ENCODE assay signal across 1 cellular context in the genomic region with DNA sequence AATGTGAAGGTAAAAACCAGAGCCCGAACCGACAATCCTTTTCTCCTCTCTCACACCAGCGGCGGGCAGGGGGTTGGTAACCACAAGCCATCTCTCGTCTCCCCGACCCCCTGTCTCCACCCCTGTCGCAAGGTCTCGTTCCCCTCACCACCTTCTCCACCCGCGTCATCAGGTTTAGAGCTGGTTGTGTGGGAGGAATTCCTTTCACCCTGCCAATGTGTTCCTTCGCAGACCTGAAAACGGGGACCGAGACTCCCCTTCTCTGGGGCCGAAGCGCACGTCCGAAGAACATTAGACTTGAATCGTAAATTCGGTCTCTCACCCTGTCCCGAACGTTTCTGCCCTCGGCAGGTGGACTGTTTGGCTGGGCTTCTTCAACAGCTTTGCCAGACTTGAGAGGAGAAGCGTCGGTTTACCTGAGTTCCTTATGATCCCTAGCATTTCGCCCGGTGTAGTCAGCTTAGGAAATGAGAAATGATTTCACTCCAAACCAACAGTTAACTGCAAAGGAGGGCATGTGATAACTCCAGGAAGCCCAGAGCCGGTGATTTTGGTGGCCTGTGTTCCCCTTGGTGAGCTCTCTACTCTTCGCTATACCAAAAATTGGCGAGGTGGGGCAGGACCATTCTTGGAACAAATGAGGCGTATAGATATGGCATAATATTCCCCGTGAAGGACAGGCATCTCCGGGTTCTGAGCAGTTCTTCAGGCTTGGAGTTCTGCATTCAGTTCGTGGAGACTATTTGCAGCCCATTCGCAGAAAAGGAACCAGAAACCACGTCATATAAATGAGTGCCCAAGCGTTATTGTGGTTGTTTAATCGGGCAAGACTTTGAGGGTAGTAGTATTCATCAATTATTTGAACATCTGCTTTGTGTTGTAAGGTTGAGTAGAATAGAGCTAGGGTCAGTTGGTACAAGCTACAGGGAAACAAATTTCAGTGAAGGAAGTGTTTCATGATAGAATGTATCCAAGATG.
A peak's percentile ranks its signal among the peaks of the same experiment; 100 is the strongest.
TF ChIP-seq lines count a peak whose summit lies in the region.

No MANE protein-coding gene starts in this region.

TF ChIP-seq in GM23338, 12 proteins besides CTCF, POLR2A, EP300 and RAD21:
- peak; percentile 39 for TF ChIP-seq EZH2 (IDR thresholded peaks at IDR 0.05; ENCODE audit: low read depth, unreplicated experiment)
- no peak for TF ChIP-seq CREB1 (CRISPR knock-in tag; IDR thresholded peaks at IDR 0.05; ENCODE audit: low read depth)
- TF ChIP-seq NANOG (IDR thresholded peaks at IDR 0.05; ENCODE audit: borderline replicate concordance), result no peak
- TF ChIP-seq, protein P1, sequence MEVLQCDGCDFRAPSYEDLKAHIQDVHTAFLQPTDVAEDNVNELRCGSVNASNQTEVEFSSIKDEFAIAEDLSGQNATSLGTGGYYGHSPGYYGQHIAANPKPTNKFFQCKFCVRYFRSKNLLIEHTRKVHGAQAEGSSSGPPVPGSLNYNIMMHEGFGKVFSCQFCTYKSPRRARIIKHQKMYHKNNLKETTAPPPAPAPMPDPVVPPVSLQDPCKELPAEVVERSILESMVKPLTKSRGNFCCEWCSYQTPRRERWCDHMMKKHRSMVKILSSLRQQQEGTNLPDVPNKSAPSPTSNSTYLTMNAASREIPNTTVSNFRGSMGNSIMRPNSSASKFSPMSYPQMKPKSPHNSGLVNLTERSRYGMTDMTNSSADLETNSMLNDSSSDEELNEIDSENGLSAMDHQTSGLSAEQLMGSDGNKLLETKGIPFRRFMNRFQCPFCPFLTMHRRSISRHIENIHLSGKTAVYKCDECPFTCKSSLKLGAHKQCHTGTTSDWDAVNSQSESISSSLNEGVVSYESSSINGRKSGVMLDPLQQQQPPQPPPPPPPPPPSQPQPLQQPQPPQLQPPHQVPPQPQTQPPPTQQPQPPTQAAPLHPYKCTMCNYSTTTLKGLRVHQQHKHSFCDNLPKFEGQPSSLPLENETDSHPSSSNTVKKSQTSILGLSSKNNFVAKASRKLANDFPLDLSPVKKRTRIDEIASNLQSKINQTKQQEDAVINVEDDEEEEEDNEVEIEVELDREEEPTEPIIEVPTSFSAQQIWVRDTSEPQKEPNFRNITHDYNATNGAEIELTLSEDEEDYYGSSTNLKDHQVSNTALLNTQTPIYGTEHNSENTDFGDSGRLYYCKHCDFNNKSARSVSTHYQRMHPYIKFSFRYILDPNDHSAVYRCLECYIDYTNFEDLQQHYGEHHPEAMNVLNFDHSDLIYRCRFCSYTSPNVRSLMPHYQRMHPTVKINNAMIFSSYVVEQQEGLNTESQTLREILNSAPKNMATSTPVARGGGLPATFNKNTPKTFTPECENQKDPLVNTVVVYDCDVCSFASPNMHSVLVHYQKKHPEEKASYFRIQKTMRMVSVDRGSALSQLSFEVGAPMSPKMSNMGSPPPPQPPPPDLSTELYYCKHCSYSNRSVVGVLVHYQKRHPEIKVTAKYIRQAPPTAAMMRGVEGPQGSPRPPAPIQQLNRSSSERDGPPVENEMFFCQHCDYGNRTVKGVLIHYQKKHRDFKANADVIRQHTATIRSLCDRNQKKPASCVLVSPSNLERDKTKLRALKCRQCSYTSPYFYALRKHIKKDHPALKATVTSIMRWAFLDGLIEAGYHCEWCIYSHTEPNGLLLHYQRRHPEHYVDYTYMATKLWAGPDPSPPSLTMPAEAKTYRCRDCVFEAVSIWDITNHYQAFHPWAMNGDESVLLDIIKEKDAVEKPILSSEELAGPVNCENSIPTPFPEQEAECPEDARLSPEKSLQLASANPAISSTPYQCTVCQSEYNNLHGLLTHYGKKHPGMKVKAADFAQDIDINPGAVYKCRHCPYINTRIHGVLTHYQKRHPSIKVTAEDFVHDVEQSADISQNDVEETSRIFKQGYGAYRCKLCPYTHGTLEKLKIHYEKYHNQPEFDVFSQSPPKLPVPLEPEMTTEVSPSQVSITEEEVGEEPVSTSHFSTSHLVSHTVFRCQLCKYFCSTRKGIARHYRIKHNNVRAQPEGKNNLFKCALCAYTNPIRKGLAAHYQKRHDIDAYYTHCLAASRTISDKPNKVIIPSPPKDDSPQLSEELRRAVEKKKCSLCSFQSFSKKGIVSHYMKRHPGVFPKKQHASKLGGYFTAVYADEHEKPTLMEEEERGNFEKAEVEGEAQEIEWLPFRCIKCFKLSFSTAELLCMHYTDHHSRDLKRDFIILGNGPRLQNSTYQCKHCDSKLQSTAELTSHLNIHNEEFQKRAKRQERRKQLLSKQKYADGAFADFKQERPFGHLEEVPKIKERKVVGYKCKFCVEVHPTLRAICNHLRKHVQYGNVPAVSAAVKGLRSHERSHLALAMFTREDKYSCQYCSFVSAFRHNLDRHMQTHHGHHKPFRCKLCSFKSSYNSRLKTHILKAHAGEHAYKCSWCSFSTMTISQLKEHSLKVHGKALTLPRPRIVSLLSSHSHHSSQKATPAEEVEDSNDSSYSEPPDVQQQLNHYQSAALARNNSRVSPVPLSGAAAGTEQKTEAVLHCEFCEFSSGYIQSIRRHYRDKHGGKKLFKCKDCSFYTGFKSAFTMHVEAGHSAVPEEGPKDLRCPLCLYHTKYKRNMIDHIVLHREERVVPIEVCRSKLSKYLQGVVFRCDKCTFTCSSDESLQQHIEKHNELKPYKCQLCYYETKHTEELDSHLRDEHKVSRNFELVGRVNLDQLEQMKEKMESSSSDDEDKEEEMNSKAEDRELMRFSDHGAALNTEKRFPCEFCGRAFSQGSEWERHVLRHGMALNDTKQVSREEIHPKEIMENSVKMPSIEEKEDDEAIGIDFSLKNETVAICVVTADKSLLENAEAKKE (CRISPR knock-in tag; IDR thresholded peaks at IDR 0.05), result no peak
- TF ChIP-seq STAT1 (IDR thresholded peaks at IDR 0.05; ENCODE audit: unreplicated experiment), result no peak
- no peak for TF ChIP-seq POLR2AphosphoS5 (IDR thresholded peaks at IDR 0.05; ENCODE audit: low read depth)
- no peak for TF ChIP-seq EZH2phosphoT487 (IDR thresholded peaks at IDR 0.05; ENCODE audit: unreplicated experiment)
TF ChIP-seq in GM23338: peak in this region for 1.
